Comparison of ENCODE assay signal across 11 cellular contexts in genomic region chr1:65063025-65063424, GRCh38.
DNase-seq lines count a peak whose midpoint lies in the region; ATAC-seq, FAIRE-seq and TF ChIP-seq lines count a peak whose summit lies in the region.
"Had no signal": no experiment of that assay in that cellular context is flagged by ENCODE, and none has a peak within 500 bp of the region (broad histone marks: within the 10 kb centered on the region; RNA-seq: fewer than 3 reads in every experiment).

No MANE protein-coding gene starts in this region.

- peak; percentile 64 for FAIRE-seq in H54 (lab: Jason Lieb, UNC)

- peak overlapping the region; percentile 13 for H3K4me3 Mint-ChIP-seq in neural crest cell
- H3K4me3 Mint-ChIP-seq: activated naive CD8-positive, alpha-beta T cell treated with anti-CD3 and anti-CD28 coated beads, Interleukin-2, amount 50 U/mL, for 24 hours had no signal

- ATAC-seq in esophagus mucosa (no peak), HG03196 (IDR thresholded peaks at IDR 0.05; ENCODE audit: unreplicated experiment) (no peak), GM19351 (IDR thresholded peaks at IDR 0.05; ENCODE audit: unreplicated experiment) (no peak)
- ATAC-seq: activated naive CD8-positive, alpha-beta T cell treated with anti-CD3 and anti-CD28 coated beads, Interleukin-2, amount 50 U/mL, for 24 hours; left cardiac atrium had no signal

- peaks cover 15% of the 10 kb centered on the region for H3K4me1 Mint-ChIP-seq in neural crest cell

- no peak for TF ChIP-seq POLR2A in H54 (IDR thresholded peaks at IDR 0.05; ENCODE audit: low read depth, low read length)

- H3K27me3 Mint-ChIP-seq in neural crest cell (ENCODE audit: low read depth) = peaks cover 6% of the 10 kb centered on the region
- H3K27me3 Mint-ChIP-seq: activated naive CD8-positive, alpha-beta T cell treated with anti-CD3 and anti-CD28 coated beads, Interleukin-2, amount 50 U/mL, for 24 hours had no signal

- TF ChIP-seq CTCF in neural crest cell (conservative IDR thresholded peaks at IDR 0.05) = no peak

- DNase-seq in NCI-H2107 treated with DMSO at 0.1 percent for 48 hours (lab: John Stamatoyannopoulos, UW; ENCODE audit: unreplicated experiment) = peak; percentile 12
- no peak for DNase-seq in NCI-H2107 (lab: John Stamatoyannopoulos, UW)
- no peak for DNase-seq in H54 (ENCODE audit: insufficient read length, low spot score)
- peak; percentile 25 for DNase-seq in SW480 (ENCODE audit: low spot score)
- DNase-seq in neural crest cell (ENCODE audit: low read depth, low spot score) = no peak
- DNase-seq: activated naive CD8-positive, alpha-beta T cell treated with anti-CD3 and anti-CD28 coated beads, Interleukin-2, amount 50 U/mL, for 24 hours; left cardiac atrium; stimulated activated CD4-positive, alpha-beta T cell treated with anti-CD3 and anti-CD28 coated beads, Interleukin-1b, Interleukin-23, amount 100 ng/mL, for 48 hours had no signal

- no peaks in the 10 kb centered on the region for H3K36me3 Mint-ChIP-seq in neural crest cell (ENCODE audit: low read depth)

- H3K27ac Mint-ChIP-seq in neural crest cell (ENCODE audit: unreplicated experiment) = no peak overlapping the region

- no peaks in the 10 kb centered on the region for H3K9me3 Mint-ChIP-seq in neural crest cell
- H3K9me3 Mint-ChIP-seq: activated naive CD8-positive, alpha-beta T cell treated with anti-CD3 and anti-CD28 coated beads, Interleukin-2, amount 50 U/mL, for 24 hours had no signal

Comparison
In these comparisons a context has a peak if more than half of its experiments do, and no peak if none do; other contexts are left out.
1. DNase-seq: peak in NCI-H2107 treated with DMSO at 0.1 percent for 48 hours (single experiment) and SW480 (single experiment); none in NCI-H2107 (single experiment), H54 (single experiment) and neural crest cell (single experiment).